ENCODE assay signal across 13 cellular contexts in genomic region chr11:122642472-122642922, GRCh38.
DNase-seq lines count a peak whose midpoint lies in the region; ATAC-seq and TF ChIP-seq lines count a peak whose summit lies in the region.
"Had no signal": no experiment of that assay in that cellular context is flagged by ENCODE, and none has a peak within 500 bp of the region (broad histone marks: within the 10 kb centered on the region; RNA-seq: fewer than 3 reads in every experiment).

No MANE protein-coding gene starts in this region.

- H3K4me3 ChIP-seq in AG10803 (ENCODE audit: low read length) (no peak overlapping the region; the same call in 1 of the 2 replicates), muscle layer of duodenum (ENCODE audit: low read depth in 1 of 2, low read length in 2 of 2) (no peak overlapping the region)
- H3K4me3 ChIP-seq: colonic mucosa, Peyer's patch had no signal

- H3K27me3 ChIP-seq in muscle layer of duodenum (ENCODE audit: low read depth, low read length) = no peaks in the 10 kb centered on the region
- H3K27me3 ChIP-seq: colonic mucosa, Peyer's patch had no signal

- TF ChIP-seq CTCF in AG10803 (conservative IDR thresholded peaks at IDR 0.05; ENCODE audit: low read length) = no peak

- no peaks in the 10 kb centered on the region for H3K4me1 ChIP-seq in muscle layer of duodenum (ENCODE audit: control insufficient read depth in 1 of 2, insufficient read depth in 2 of 2, low read length in 2 of 2)
- H3K4me1 ChIP-seq: colonic mucosa, Peyer's patch had no signal

- no peaks in the 10 kb centered on the region for H3K9me3 ChIP-seq in muscle layer of duodenum (ENCODE audit: control insufficient read depth in 1 of 2, low read length in 2 of 2)
- H3K9me3 ChIP-seq: colonic mucosa, Peyer's patch had no signal

- DNase-seq in AG10803 (ENCODE audit: low read depth) = peak; percentile 91
- peak; percentile 93 for DNase-seq in NCI-H226
- peak; percentile 50 for DNase-seq in epidermal melanocyte (ENCODE audit: insufficient read length, low spot score)
- DNase-seq in UCSD-AML1 (lab: John Stamatoyannopoulos, UW; ENCODE audit: unreplicated experiment) = no peak
- DNase-seq: colonic mucosa; DMS 273 treated with DMSO at 0.1 percent for 48 hours; immature natural killer cell; Peyer's patch; stimulated activated naive CD4-positive, alpha-beta T cell had no signal

- ATAC-seq in HG02840 (IDR thresholded peaks at IDR 0.05; ENCODE audit: low FRiP score, unreplicated experiment) (no peak), GM19467 (IDR thresholded peaks at IDR 0.05; ENCODE audit: unreplicated experiment) (no peak), HG02610 (IDR thresholded peaks at IDR 0.05; ENCODE audit: unreplicated experiment) (no peak)

- H3K36me3 ChIP-seq in muscle layer of duodenum (ENCODE audit: control insufficient read depth in 1 of 2, insufficient read depth in 2 of 2, low read length in 2 of 2) = no peaks in the 10 kb centered on the region
- H3K36me3 ChIP-seq: colonic mucosa, Peyer's patch had no signal

- H3K27ac ChIP-seq in muscle layer of duodenum (ENCODE audit: low read length) = peak overlapping the region; percentile 34
- H3K27ac ChIP-seq: colonic mucosa, Peyer's patch had no signal
